ENCODE assay signal across 21 cellular contexts in the genomic region with DNA sequence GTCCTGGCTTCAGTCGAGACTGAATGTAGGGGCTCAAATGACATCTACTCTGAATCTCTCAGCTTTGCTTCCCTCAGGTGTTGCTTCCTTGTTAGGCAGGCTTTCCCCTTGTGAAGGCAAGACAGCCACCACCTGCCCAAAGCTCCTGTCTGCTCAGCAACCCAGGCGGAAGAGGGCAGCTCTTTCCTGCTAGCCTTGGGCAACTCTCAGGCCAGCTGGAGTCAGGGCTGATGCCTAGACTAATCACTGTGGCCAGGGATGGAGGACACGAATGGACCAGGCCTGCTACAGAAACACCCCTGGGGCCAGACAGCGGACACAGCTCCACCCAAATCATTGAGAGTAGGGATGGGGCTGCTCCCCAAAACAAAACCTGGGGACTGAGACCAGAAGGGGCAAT.
"Had no signal": no experiment of that assay in that cellular context is flagged by ENCODE, and none has a peak within 500 bp of the region (broad histone marks: within the 10 kb centered on the region; RNA-seq: fewer than 3 reads in every experiment).

No MANE protein-coding gene starts in this region.

- DNase-seq: IMR-90, Karpas-422, KG1, MG63, NCI-H1092, NCI-H1105 treated with DMSO at 0.1 percent for 48 hours, NCI-H1417 treated with DMSO at 0.1 percent for 48 hours, NCI-H146, NCI-H1694 treated with DMSO at 0.1 percent for 48 hours, NCI-H1930, NCI-H2081, NCI-H2107, NCI-H2227 treated with DMSO at 0.1 percent for 48 hours, NCI-H524, NCI-H526 treated with DMSO at 0.1 percent for 48 hours, NCI-H748 treated with DMSO at 0.1 percent for 48 hours, PC-3, SHP77, SK-N-SH had no signal

- H3K9ac ChIP-seq: SK-N-SH had no signal

- H3K4me2 ChIP-seq: SK-N-SH had no signal

- H3K27ac ChIP-seq: RWPE1 had no signal

- H3K27me3 ChIP-seq: MG63 had no signal

- H3K36me3 ChIP-seq: MG63 had no signal

- H3K4me3 ChIP-seq: MG63 had no signal

- ATAC-seq: Panc1, PC-3 had no signal

- H3K9me3 ChIP-seq: MG63, SK-N-SH had no signal
